In genomic region chr7:135666836-135667235, GRCh38 we compare ENCODE assay signal across 27 cellular contexts. TPM values are rescaled to one million over a fixed set of nuclear protein-coding genes. Genes with fewer than 3 reads are reported as not detected.
A peak's percentile ranks its signal among the peaks of the same experiment; 100 is the strongest.
DNase-seq lines count a peak whose midpoint lies in the region; ATAC-seq, FAIRE-seq and TF ChIP-seq lines count a peak whose summit lies in the region.
"Had no signal": no experiment of that assay in that cellular context is flagged by ENCODE, and none has a peak within 500 bp of the region (broad histone marks: within the 10 kb centered on the region; RNA-seq: fewer than 3 reads in every experiment).

No MANE protein-coding gene starts in this region.

- H3K9me3 Mint-ChIP-seq in MCF 10A (ENCODE audit: unreplicated experiment): no peaks in the 10 kb centered on the region
- peaks cover under 1% of the 10 kb centered on the region for H3K9me3 Mint-ChIP-seq in stimulated activated memory B cell treated with anti-CD40 and anti-IgM and Interleukin-4, amounts not matched to agents 10 μg/mL and 1 μg/mL and 100 μg/mL, for 72 hours
- H3K9me3 Mint-ChIP-seq: central memory CD8-positive, alpha-beta T cell; T-cell had no signal

- intact Hi-C loops in MCF 10A (cut with micrococcal nuclease): no loop called here
- intact Hi-C loops in mammary epithelial cell (cut with micrococcal nuclease): loop anchor here (10.0 kb wide), 1 partner anchor 258 kb away; no protein-coding TSS in a partner anchor
- intact Hi-C loops in GM12878 (cut with micrococcal nuclease; ENCODE audit: unreplicated experiment): loop anchor here (10.0 kb wide), 1 partner anchor 308 kb away; the partner anchor contains the start of gene MTPN

- no peak for DNase-seq in MCF 10A (ENCODE audit: unreplicated experiment)
- no peak for DNase-seq in mammary epithelial cell
- DNase-seq in MV-4-11 (lab: John Stamatoyannopoulos, UW): peak; percentile 80
- DNase-seq in GM12878 (ENCODE audit: low read depth, low spot score): no peak
- DNase-seq in coronary artery (ENCODE audit: low spot score): no peak
- DNase-seq in activated naive CD4-positive, alpha-beta T cell treated with anti-CD3 and anti-CD28 coated beads, Interleukin-2, amount 50 U/mL, for 16 hours: no peak
- DNase-seq: activated gamma-delta T cell treated with Interleukin-2 at 50 U/mL for 16 hours; activated T-cell treated with anti-CD3 and anti-CD28 coated beads, Interleukin-2, amount 50 U/mL, for 4 hours; body of pancreas; dorsolateral prefrontal cortex; head of caudate nucleus; islet precursor cell; left lung; NCI-H1417 treated with DMSO at 0.1 percent for 48 hours; NCI-H2081 treated with DMSO at 0.1 percent for 48 hours; NCI-H345; right lobe of liver; stimulated activated CD8-positive, alpha-beta memory T cell treated with anti-CD3 and anti-CD28 coated beads, Interleukin-4, amount 100 ng/mL, for 48 hours; T-cell had no signal

- H3K9ac ChIP-seq in mammary epithelial cell (ENCODE audit: insufficient read depth, low read length) (no peak overlapping the region), GM12878 (ENCODE audit: control insufficient read depth, insufficient read depth, low read length) (no peak overlapping the region)

- H3K79me2 ChIP-seq in mammary epithelial cell (ENCODE audit: insufficient read depth, low read length) (peaks cover 91% of the 10 kb centered on the region), GM12878 (ENCODE audit: control insufficient read depth, insufficient read depth, low read length) (peaks cover 33% of the 10 kb centered on the region)

- no peak for TF ChIP-seq POLR2A in GM12878 (IDR thresholded peaks at IDR 0.05; ENCODE audit: low read depth, low read length)

- SMC1A ChIA-PET in GM12878 (lab: Charles Lee; ENCODE audit: uncharacterized antibody, unreplicated experiment): interaction anchor here (1.4 kb wide), 1 partner anchor 19 kb away, joined by 5 read pairs; no protein-coding TSS in a partner anchor

- H3K4me1 ChIP-seq in mammary epithelial cell (ENCODE audit: insufficient read depth, low read length) (peaks cover 41% of the 10 kb centered on the region), GM12878 (ENCODE audit: control insufficient read depth, insufficient read depth, low read length) (no peaks in the 10 kb centered on the region; the same call in 1 of the 2 replicates)

- H3K36me3 ChIP-seq in mammary epithelial cell (ENCODE audit: insufficient read depth, low read length) (peaks cover 3% of the 10 kb centered on the region), GM12878 (ENCODE audit: control insufficient read depth in 2 of 2, insufficient read depth in 2 of 2, low read length in 1 of 2) (no peaks in the 10 kb centered on the region; a peak in 1 of 4 replicates)
- H3K36me3 ChIP-seq: left lung, right lobe of liver had no signal

- peaks cover 38% of the 10 kb centered on the region for H3K4me1 Mint-ChIP-seq in MCF 10A (ENCODE audit: insufficient read depth, unreplicated experiment)
- peaks cover 51% of the 10 kb centered on the region for H3K4me1 Mint-ChIP-seq in stimulated activated memory B cell treated with anti-CD40 and anti-IgM and Interleukin-4, amounts not matched to agents 10 μg/mL and 1 μg/mL and 100 μg/mL, for 72 hours

- no peak for FAIRE-seq in GM12878 (lab: Jason Lieb, UNC)
- FAIRE-seq: endometrium had no signal

- TF ChIP-seq EP300 in GM12878 (IDR thresholded peaks at IDR 0.05; ENCODE audit: borderline replicate concordance in 1 of 2, control insufficient read depth in 1 of 2, low read depth in 2 of 2, low read length in 2 of 2): no peak

- H4K20me1 ChIP-seq in mammary epithelial cell (ENCODE audit: insufficient read depth, low read length) (no peaks in the 10 kb centered on the region), GM12878 (ENCODE audit: control insufficient read depth, insufficient read depth) (no peaks in the 10 kb centered on the region)

- H3K4me3 ChIP-seq in mammary epithelial cell (replicated peaks in 1 of 3; ENCODE audit: insufficient read depth in 1 of 3, low read depth in 2 of 3, low read length in 3 of 3): no peak overlapping the region
- 0 out of 2 replicates have a peak overlapping the region, but pooled peaks have one; percentile 36 for H3K4me3 ChIP-seq in GM12878
- no peak overlapping the region for H3K4me3 ChIP-seq in coronary artery
- H3K4me3 ChIP-seq: body of pancreas, dorsolateral prefrontal cortex, esophagus muscularis mucosa, left lung, right lobe of liver, tibial nerve had no signal

- RAD21 ChIA-PET in GM12878 (lab: Charles Lee; ENCODE audit: unreplicated experiment): interaction anchor here (0.6 kb wide), 1 partner anchor 266 kb away, joined by 3 read pairs; no protein-coding TSS in a partner anchor

- ATAC-seq in GM12878 (peak; percentile 5; the same call in 1 of the 3 replicates), GM19455 (IDR thresholded peaks at IDR 0.05; ENCODE audit: unreplicated experiment) (no peak)
- ATAC-seq in stimulated activated memory B cell treated with anti-CD40 and anti-IgM and Interleukin-4, amounts not matched to agents 10 μg/mL and 1 μg/mL and 100 μg/mL, for 72 hours: no peak
- ATAC-seq: activated T-cell treated with anti-CD3 and anti-CD28 coated beads, Interleukin-2, amount 50 U/mL, for 4 hours; body of pancreas; HCT116; left lung; right lobe of liver; T-cell had no signal

- POLR2A ChIA-PET in MCF 10A (lab: Yijun Ruan, JAX): no interaction called here
- POLR2A ChIA-PET in GM12878 (lab: Charles Lee): no interaction called here

- no peak overlapping the region for H3K4me2 ChIP-seq in mammary epithelial cell (ENCODE audit: insufficient read depth, low read depth, low read length)
- peak overlapping the region; percentile 30; the same call in 1 of the 2 replicates for H3K4me2 ChIP-seq in GM12878 (ENCODE audit: control insufficient read depth, insufficient read depth)

- no peaks in the 10 kb centered on the region for H3K27me3 Mint-ChIP-seq in MCF 10A (ENCODE audit: insufficient read depth, unreplicated experiment)
- no peaks in the 10 kb centered on the region for H3K27me3 Mint-ChIP-seq in stimulated activated memory B cell treated with anti-CD40 and anti-IgM and Interleukin-4, amounts not matched to agents 10 μg/mL and 1 μg/mL and 100 μg/mL, for 72 hours
- H3K27me3 Mint-ChIP-seq: central memory CD8-positive, alpha-beta T cell; progenitor cell of endocrine pancreas; T-cell had no signal

- no TSS peak for BruUV-seq in MCF 10A (replicated peaks; lab: Mats Ljungman, UMichigan)
- no TSS peak for BruUV-seq in mammary epithelial cell (replicated peaks; lab: Mats Ljungman, UMichigan)
- no TSS peak for BruUV-seq in GM12878 (replicated peaks; lab: Mats Ljungman, UMichigan)

- no peak overlapping the region for H3K27ac ChIP-seq in mammary epithelial cell (ENCODE audit: insufficient read depth, low read depth, low read length)
- no peak overlapping the region for H3K27ac ChIP-seq in GM12878 (ENCODE audit: control insufficient read depth, insufficient read depth)
- H3K27ac ChIP-seq in coronary artery: no peak overlapping the region
- H3K27ac ChIP-seq: body of pancreas, dorsolateral prefrontal cortex, esophagus muscularis mucosa, left lung, right lobe of liver, tibial nerve had no signal

- in situ Hi-C loops in mammary epithelial cell (cut with MboI; ENCODE audit: low sequenced_read_pairs in 2 of 2) (no loop called here), GM12878 (cut with MboI) (loop anchor here (10.0 kb wide), 1 partner anchor 308 kb away; the partner anchor contains the start of gene MTPN)

- H2AFZ ChIP-seq in mammary epithelial cell (ENCODE audit: low read depth, low read length) (no peak overlapping the region), GM12878 (ENCODE audit: control insufficient read depth, low read depth, low read length) (no peak overlapping the region)

- no peaks in the 10 kb centered on the region for H3K9me3 ChIP-seq in mammary epithelial cell (replicated peaks; ENCODE audit: insufficient read depth, low read length)
- no peaks in the 10 kb centered on the region; the same call in 2 of the 3 replicates for H3K9me3 ChIP-seq in GM12878 (replicated peaks; ENCODE audit: control insufficient read depth, insufficient read depth, low read length)
- H3K9me3 ChIP-seq: body of pancreas, esophagus muscularis mucosa, left lung, right lobe of liver, tibial nerve had no signal

- WGBS in mammary epithelial cell (ENCODE audit: low coverage, missing lambda C conversion rate): 90% methylated on average over 5 of the region's 5 CpGs
- 40% methylated on average over 5 of the region's 5 CpGs for WGBS in GM12878 (ENCODE audit: insufficient coverage, insufficient replicate concordance, low lambda C conversion rate, missing lambda C conversion rate)

- TF ChIP-seq CTCF in MCF 10A (IDR thresholded peaks at IDR 0.05; ENCODE audit: unreplicated experiment): no peak
- TF ChIP-seq CTCF in mammary epithelial cell (conservative IDR thresholded peaks at IDR 0.05 in 1 of 2, IDR thresholded peaks at IDR 0.05 in 1 of 2; ENCODE audit: extremely low read depth in 1 of 2, insufficient read depth in 1 of 2, low read depth in 1 of 2, low read length in 2 of 2): no peak
- no peak for TF ChIP-seq CTCF in GM12878 (IDR thresholded peaks at IDR 0.05 in 2 of 3, conservative IDR thresholded peaks at IDR 0.05 in 1 of 3; ENCODE audit: control insufficient read depth in 2 of 3, extremely low read depth in 1 of 3, insufficient read depth in 1 of 3, low read depth in 3 of 3, low read length in 3 of 3)
- TF ChIP-seq CTCF in coronary artery (IDR thresholded peaks at IDR 0.05): no peak

- CTCF ChIA-PET in MCF 10A (lab: Yijun Ruan, JAX): interaction anchor here (0.7 to 1.7 kb wide), 3 partner anchors 43 to 341 kb away, joined by 3 to 4 read pairs (median 3); no protein-coding TSS in a partner anchor
- CTCF ChIA-PET in mammary epithelial cell (lab: Charles Lee; ENCODE audit: low non-redundant PET): no interaction called here
- CTCF ChIA-PET in GM12878 (lab: Yijun Ruan, JAX): interaction anchor here (2.0 kb wide), 1 partner anchor 392 kb away, joined by 5 read pairs; no protein-coding TSS in a partner anchor

- H3K4me3 Mint-ChIP-seq in MCF 10A (ENCODE audit: unreplicated experiment): no peak overlapping the region
- H3K4me3 Mint-ChIP-seq in stimulated activated memory B cell treated with anti-CD40 and anti-IgM and Interleukin-4, amounts not matched to agents 10 μg/mL and 1 μg/mL and 100 μg/mL, for 72 hours: no peak overlapping the region
- H3K4me3 Mint-ChIP-seq: activated T-cell treated with anti-CD3 and anti-CD28 coated beads, Interleukin-2, amount 50 U/mL, for 4 hours; central memory CD8-positive, alpha-beta T cell; T-cell had no signal

- peak overlapping the region; percentile 16 for H3K27ac Mint-ChIP-seq in MCF 10A (ENCODE audit: low read depth, unreplicated experiment)
- H3K27ac Mint-ChIP-seq in stimulated activated memory B cell treated with anti-CD40 and anti-IgM and Interleukin-4, amounts not matched to agents 10 μg/mL and 1 μg/mL and 100 μg/mL, for 72 hours: peak overlapping the region; percentile 55
- H3K27ac Mint-ChIP-seq: progenitor cell of endocrine pancreas, T-cell had no signal

- dilution Hi-C loops in mammary epithelial cell (cut with HindIII; ENCODE audit: low sequenced_read_pairs): no loop called here

- H3K27me3 ChIP-seq in mammary epithelial cell (ENCODE audit: insufficient read depth, low read length) (no peaks in the 10 kb centered on the region), GM12878 (replicated peaks in 1 of 2; ENCODE audit: control insufficient read depth in 2 of 2, insufficient read depth in 2 of 2, low read length in 1 of 2) (no peaks in the 10 kb centered on the region)
- H3K27me3 ChIP-seq: body of pancreas, dorsolateral prefrontal cortex, esophagus muscularis mucosa, left lung, right lobe of liver, tibial nerve had no signal

- TF ChIP-seq RAD21 in GM12878 (IDR thresholded peaks at IDR 0.05; ENCODE audit: insufficient read depth, low read depth, low read length): no peak

- H3K36me3 Mint-ChIP-seq in MCF 10A (ENCODE audit: insufficient read depth, unreplicated experiment): peaks cover 14% of the 10 kb centered on the region
- peaks cover 24% of the 10 kb centered on the region for H3K36me3 Mint-ChIP-seq in stimulated activated memory B cell treated with anti-CD40 and anti-IgM and Interleukin-4, amounts not matched to agents 10 μg/mL and 1 μg/mL and 100 μg/mL, for 72 hours

RNA-seq across cellular contexts. Expression of gene STMP1, which starts 4.5 kb away (rescaled TPM):
- total RNA-seq in MCF 10A (2022): 33.6 and 37.0 TPM in 2 replicates
- total RNA-seq in mammary epithelial cell: 10 to 100 TPM; 19.5 to 39.3 TPM
- 16.7 TPM for polyA plus RNA-seq in mammary epithelial cell
- polyA minus RNA-seq in mammary epithelial cell: 33.8 TPM
- total RNA-seq in GM12878 (2013; cell fraction: nucleolus; rRNA removed): 25.6 and 29.1 TPM in 2 replicates
- total RNA-seq in GM12878 (2014; rRNA removed): 8.0 and 9.3 TPM in 2 replicates
- 15.4 and 18.2 TPM in 2 replicates for total RNA-seq in GM12878 (2014; rRNA removed; fragmentation: Illumina TruSeq; extraction: Trizol)
- total RNA-seq in GM12878 (2021): 21.7 and 23.7 TPM in 2 replicates
- 17.8 TPM for polyA plus RNA-seq in GM12878 (2011; ENCODE audit: low read depth)
- polyA plus RNA-seq in GM12878 (2011; rRNA removed): 23.8 and 33.3 TPM in 2 replicates
- 9.0 and 14.7 TPM in 2 replicates for polyA plus RNA-seq in GM12878 (2011; cell fraction: cytosol; rRNA removed)
- polyA plus RNA-seq in GM12878 (2011; cell fraction: nucleus; rRNA removed): 6.0 and 6.6 TPM in 2 replicates
- polyA plus RNA-seq in GM12878 (2012): 22.1 and 23.0 TPM in 2 replicates
- polyA plus RNA-seq in GM12878 (2014; fragmentation: Illumina TruSeq; extraction: Trizol): 25.7 and 34.3 TPM in 2 replicates
- 10 to 100 TPM; 63.3 to 79.9 TPM for polyA plus RNA-seq in GM12878 (2014; fragmentation: Nextera tagmentation; extraction: Ambion mirVana)
- polyA plus RNA-seq in GM12878 (2014; rRNA removed): 12.0 and 15.7 TPM in 2 replicates
- polyA plus RNA-seq in GM12878 (2016; fragmentation: Nextera tagmentation; extraction: Ambion mirVana): 10 to 100 TPM; 62.1 to 62.6 TPM
- 9.8 and 11.2 TPM in 2 replicates for polyA minus RNA-seq in GM12878 (2011; rRNA and poly(A)+ RNA removed)
- polyA minus RNA-seq in GM12878 (2011; cell fraction: cytosol; rRNA and poly(A)+ RNA removed): 4.7 and 6.0 TPM in 2 replicates
- 7.9 and 15.0 TPM in 2 replicates for polyA minus RNA-seq in GM12878 (2011; cell fraction: nucleus; rRNA and poly(A)+ RNA removed)
